In the genomic region with DNA sequence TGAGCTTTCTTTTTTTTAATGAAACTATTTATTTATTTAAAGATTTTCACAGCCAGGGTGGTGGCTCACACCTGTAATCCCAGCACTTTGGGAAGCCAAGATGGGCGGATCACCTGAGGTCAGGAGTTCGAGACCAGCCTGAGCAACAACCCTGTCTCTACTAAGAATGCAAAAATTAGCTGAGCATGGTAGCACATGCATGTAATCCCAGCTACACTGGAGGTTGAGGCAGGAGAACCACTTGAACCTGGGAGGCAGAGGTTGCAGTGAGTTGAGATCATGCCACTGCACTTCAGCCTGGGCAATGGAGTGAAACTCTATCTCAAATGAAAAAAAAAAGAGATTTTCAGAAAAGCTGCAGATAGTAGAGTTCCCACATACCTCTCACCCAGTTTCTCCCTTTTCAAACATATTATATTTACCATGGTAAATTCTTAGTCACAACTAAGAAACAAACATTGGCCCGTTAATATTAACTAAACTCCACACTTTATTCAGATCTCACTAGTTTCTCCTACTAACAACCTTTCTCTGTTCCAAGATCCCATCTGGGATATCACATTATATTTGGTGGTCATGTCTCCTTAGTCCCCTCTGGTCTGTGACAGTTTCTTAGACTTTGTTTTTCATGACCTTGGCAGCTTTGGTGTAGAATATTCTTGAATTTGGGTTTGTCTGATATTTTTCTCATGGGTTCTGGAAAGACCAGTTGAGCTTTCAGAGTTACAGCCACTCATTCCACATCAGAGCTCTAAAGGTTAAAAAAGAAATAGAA, we compare ENCODE assay signal across 1 cellular context.
TF ChIP-seq lines count a peak whose summit lies in the region.

No MANE protein-coding gene starts in this region.

TF ChIP-seq in HepG2, 621 proteins besides CTCF, POLR2A, EP300 and RAD21 (continued from another document):
- TF ChIP-seq RXRB (CRISPR knock-in tag; IDR thresholded peaks at IDR 0.05; ENCODE audit: borderline replicate concordance) (peak; percentile 51; the same call in 1 of the 2 replicates), ZNF496 (CRISPR knock-in tag; IDR thresholded peaks at IDR 0.05; ENCODE audit: insufficient replicate concordance) (no peak), ZNF720 (CRISPR knock-in tag; IDR thresholded peaks at IDR 0.05) (no peak), DPF2 (CRISPR knock-in tag; IDR thresholded peaks at IDR 0.05; ENCODE audit: borderline replicate concordance, low read depth) (0 out of 2 replicates have a peak, but pooled peaks have one; percentile 8), ZFP1 (CRISPR knock-in tag; IDR thresholded peaks at IDR 0.05) (no peak), EZH2 (conservative IDR thresholded peaks at IDR 0.05; ENCODE audit: low read depth, low read length) (no peak), CHD4 (IDR thresholded peaks at IDR 0.05; ENCODE audit: borderline replicate concordance, low read length) (no peak), ZNF678 (CRISPR knock-in tag; IDR thresholded peaks at IDR 0.05) (no peak), HOXD1 (CRISPR knock-in tag; IDR thresholded peaks at IDR 0.05) (no peak), NR3C1 (CRISPR knock-in tag; IDR thresholded peaks at IDR 0.05) (no peak), ARNTL (CRISPR knock-in tag; IDR thresholded peaks at IDR 0.05) (peak; percentile 30; the same call in 1 of the 2 replicates)
- TF ChIP-seq, protein P1, sequence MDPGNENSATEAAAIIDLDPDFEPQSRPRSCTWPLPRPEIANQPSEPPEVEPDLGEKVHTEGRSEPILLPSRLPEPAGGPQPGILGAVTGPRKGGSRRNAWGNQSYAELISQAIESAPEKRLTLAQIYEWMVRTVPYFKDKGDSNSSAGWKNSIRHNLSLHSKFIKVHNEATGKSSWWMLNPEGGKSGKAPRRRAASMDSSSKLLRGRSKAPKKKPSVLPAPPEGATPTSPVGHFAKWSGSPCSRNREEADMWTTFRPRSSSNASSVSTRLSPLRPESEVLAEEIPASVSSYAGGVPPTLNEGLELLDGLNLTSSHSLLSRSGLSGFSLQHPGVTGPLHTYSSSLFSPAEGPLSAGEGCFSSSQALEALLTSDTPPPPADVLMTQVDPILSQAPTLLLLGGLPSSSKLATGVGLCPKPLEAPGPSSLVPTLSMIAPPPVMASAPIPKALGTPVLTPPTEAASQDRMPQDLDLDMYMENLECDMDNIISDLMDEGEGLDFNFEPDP (CRISPR knock-in tag; conservative IDR thresholded peaks at IDR 0.05), result no peak
- TF ChIP-seq, protein P2, sequence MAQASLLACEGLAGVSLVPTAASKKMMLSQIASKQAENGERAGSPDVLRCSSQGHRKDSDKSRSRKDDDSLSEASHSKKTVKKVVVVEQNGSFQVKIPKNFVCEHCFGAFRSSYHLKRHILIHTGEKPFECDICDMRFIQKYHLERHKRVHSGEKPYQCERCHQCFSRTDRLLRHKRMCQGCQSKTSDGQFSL (CRISPR knock-in tag; IDR thresholded peaks at IDR 0.05), result no peak
- TF ChIP-seq, protein P3, sequence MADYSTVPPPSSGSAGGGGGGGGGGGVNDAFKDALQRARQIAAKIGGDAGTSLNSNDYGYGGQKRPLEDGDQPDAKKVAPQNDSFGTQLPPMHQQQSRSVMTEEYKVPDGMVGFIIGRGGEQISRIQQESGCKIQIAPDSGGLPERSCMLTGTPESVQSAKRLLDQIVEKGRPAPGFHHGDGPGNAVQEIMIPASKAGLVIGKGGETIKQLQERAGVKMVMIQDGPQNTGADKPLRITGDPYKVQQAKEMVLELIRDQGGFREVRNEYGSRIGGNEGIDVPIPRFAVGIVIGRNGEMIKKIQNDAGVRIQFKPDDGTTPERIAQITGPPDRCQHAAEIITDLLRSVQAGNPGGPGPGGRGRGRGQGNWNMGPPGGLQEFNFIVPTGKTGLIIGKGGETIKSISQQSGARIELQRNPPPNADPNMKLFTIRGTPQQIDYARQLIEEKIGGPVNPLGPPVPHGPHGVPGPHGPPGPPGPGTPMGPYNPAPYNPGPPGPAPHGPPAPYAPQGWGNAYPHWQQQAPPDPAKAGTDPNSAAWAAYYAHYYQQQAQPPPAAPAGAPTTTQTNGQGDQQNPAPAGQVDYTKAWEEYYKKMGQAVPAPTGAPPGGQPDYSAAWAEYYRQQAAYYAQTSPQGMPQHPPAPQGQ (CRISPR knock-in tag; IDR thresholded peaks at IDR 0.05; ENCODE audit: borderline replicate concordance), result no peak
- TF ChIP-seq, protein P4, sequence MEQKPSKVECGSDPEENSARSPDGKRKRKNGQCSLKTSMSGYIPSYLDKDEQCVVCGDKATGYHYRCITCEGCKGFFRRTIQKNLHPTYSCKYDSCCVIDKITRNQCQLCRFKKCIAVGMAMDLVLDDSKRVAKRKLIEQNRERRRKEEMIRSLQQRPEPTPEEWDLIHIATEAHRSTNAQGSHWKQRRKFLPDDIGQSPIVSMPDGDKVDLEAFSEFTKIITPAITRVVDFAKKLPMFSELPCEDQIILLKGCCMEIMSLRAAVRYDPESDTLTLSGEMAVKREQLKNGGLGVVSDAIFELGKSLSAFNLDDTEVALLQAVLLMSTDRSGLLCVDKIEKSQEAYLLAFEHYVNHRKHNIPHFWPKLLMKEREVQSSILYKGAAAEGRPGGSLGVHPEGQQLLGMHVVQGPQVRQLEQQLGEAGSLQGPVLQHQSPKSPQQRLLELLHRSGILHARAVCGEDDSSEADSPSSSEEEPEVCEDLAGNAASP (CRISPR knock-in tag; IDR thresholded peaks at IDR 0.05; ENCODE audit: borderline replicate concordance), result no peak
